In the genomic region with DNA sequence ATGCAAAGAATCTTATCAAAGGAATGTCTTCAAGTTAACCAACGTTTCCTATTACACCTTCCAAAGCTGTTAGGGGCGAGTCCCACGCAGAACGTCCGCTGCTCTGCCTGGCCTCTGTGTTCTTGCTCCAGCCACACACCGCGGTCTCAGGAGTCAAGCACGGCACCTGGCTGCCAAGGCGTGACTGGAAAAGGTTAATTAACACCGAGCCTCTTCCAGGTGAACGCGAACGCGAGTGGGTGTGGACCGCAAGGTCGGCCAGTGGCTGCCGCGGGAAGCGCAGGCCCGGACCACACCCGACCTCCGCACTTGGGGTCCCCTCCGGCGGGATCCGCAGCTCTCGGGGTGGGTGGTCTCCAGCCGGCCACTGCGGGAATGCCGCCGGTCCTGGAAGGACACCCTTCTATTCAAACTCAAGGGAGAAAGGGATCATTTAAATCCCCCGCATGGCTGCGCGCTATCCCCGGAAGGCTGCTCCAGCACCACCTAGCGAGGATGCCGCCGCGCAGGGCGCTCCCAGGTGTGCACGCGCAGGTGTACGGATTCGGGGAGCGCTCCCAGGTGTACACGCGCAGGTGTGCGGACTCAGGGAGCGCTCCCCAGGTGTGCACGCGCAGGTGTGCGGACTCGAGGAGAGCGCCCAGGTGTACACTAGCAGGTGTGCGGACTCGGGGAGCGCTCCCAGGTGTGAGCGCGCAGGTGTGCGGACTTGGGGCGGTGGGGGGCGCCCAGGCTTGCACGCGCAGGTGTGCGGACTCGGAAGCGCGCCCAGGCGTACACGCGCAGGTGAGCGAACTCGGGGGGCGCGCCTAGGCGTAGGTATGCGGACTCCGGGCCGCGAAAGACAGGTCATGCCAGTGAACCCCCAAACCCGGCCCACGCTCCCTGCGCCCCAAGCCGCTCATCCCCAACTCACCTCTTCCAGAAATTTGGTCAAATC, we compare ENCODE assay signal across 8 cellular contexts. TPM values are rescaled to one million over a fixed set of nuclear protein-coding genes. Genes with fewer than 3 reads are reported as not detected.
A peak's percentile ranks its signal among the peaks of the same experiment; 100 is the strongest.
DNase-seq lines count a peak whose midpoint lies in the region; ATAC-seq and TF ChIP-seq lines count a peak whose summit lies in the region.

No MANE protein-coding gene starts in this region.

- H3K4me1 ChIP-seq in CD8-positive, alpha-beta memory T cell (ENCODE audit: insufficient read depth, low read length), result peaks cover 12% of the 10 kb centered on the region
- H3K4me1 ChIP-seq in fibroblast of lung (ENCODE audit: control insufficient read depth, extremely low read depth, insufficient read depth, low read length) (peaks cover 2% of the 10 kb centered on the region), neutrophil (ENCODE audit: control insufficient read depth in 1 of 2, insufficient read depth in 1 of 2, low read depth in 1 of 2, low read length in 1 of 2) (peaks cover 15 to 16% of the 10 kb centered on the region in 2 experiments)

- H3K4me3 ChIP-seq in CD8-positive, alpha-beta memory T cell (ENCODE audit: low read length), result peak overlapping the region; percentile 95
- H3K4me3 ChIP-seq in fibroblast of lung (replicated peaks in 1 of 4; ENCODE audit: control extremely low read depth in 1 of 4, insufficient read depth in 1 of 4, low read depth in 3 of 4, low read length in 4 of 4) (peak overlapping the region; percentile 72 to 93 (median 93)), neutrophil (ENCODE audit: low read depth in 1 of 2, low read length in 1 of 2) (peak overlapping the region; percentile 80 to 84)

- CTCF ChIA-PET in CD8-positive, alpha-beta memory T cell (lab: Charles Lee), result no interaction called here
- CTCF ChIA-PET in WTC11 (lab: Charles Lee), result interaction anchor here (1.1 to 1.5 kb wide), 4 partner anchors 92 to 261 kb away, joined by 3 to 4 read pairs (median 3); no protein-coding TSS in a partner anchor

- H3K27me3 Mint-ChIP-seq in CD8-positive, alpha-beta memory T cell, result no peaks in the 10 kb centered on the region
- no peaks in the 10 kb centered on the region; the same call in 1 of the 2 replicates for H3K27me3 Mint-ChIP-seq in WTC11 (ENCODE audit: low read depth)

- peak overlapping the region; percentile 88 for H2AFZ ChIP-seq in fibroblast of lung (ENCODE audit: low read length)

- peaks cover 0 to 6% (median 5%) of the 10 kb centered on the region in 3 donors for H3K36me3 Mint-ChIP-seq in CD8-positive, alpha-beta memory T cell
- peaks cover 8% of the 10 kb centered on the region for H3K36me3 Mint-ChIP-seq in WTC11

- no peak for TF ChIP-seq CTCF in WTC11 (IDR thresholded peaks at IDR 0.05)
- peak in 1 of 2 donors; percentile 8 for TF ChIP-seq CTCF in fibroblast of lung (conservative IDR thresholded peaks at IDR 0.05 in 1 of 2, IDR thresholded peaks at IDR 0.05 in 1 of 2; ENCODE audit: low read depth in 1 of 2, low read length in 2 of 2)
- TF ChIP-seq CTCF in neutrophil (IDR thresholded peaks at IDR 0.05), result no peak

- peak in 4 of 5 donors; percentile 1 to 50 (median 21) for DNase-seq in CD8-positive, alpha-beta memory T cell
- DNase-seq in WTC11 (ENCODE audit: low spot score) (peak; percentile 77), fibroblast of lung (ENCODE audit: low read depth in 2 of 2) (no peak)

- peaks cover 16 to 25% (median 24%) of the 10 kb centered on the region in 3 donors for H3K4me1 Mint-ChIP-seq in CD8-positive, alpha-beta memory T cell
- peaks cover 36% of the 10 kb centered on the region for H3K4me1 Mint-ChIP-seq in WTC11

- H3K9me3 ChIP-seq in CD8-positive, alpha-beta memory T cell (ENCODE audit: low read length), result no peaks in the 10 kb centered on the region
- H3K9me3 ChIP-seq in fibroblast of lung (ENCODE audit: control insufficient read depth, insufficient read depth, low read depth, low read length) (no peaks in the 10 kb centered on the region), neutrophil (no peaks in the 10 kb centered on the region)

- peak overlapping the region; percentile 45 for H3K27ac ChIP-seq in CD8-positive, alpha-beta memory T cell (ENCODE audit: low read depth, low read length)
- H3K27ac ChIP-seq in fibroblast of lung (ENCODE audit: insufficient read depth, low read length) (no peak overlapping the region), neutrophil (no peak overlapping the region)

- peak overlapping the region in 6 of 8 donors; percentile 40 to 97 (median 94) for H3K27ac Mint-ChIP-seq in CD8-positive, alpha-beta memory T cell
- peak overlapping the region; percentile 95 for H3K27ac Mint-ChIP-seq in WTC11

- POLR2A ChIA-PET in CD8-positive, alpha-beta memory T cell (lab: Charles Lee), result no interaction called here
- POLR2A ChIA-PET in WTC11 (lab: Charles Lee), result no interaction called here

- peak overlapping the region; percentile 92 for H3K4me2 ChIP-seq in fibroblast of lung (ENCODE audit: extremely low read depth, insufficient read depth, low read length)

- H3K9me3 Mint-ChIP-seq in CD8-positive, alpha-beta memory T cell, result no peaks in the 10 kb centered on the region
- H3K9me3 Mint-ChIP-seq in WTC11, result no peaks in the 10 kb centered on the region

- H4K20me1 ChIP-seq in fibroblast of lung (ENCODE audit: control insufficient read depth, extremely low read depth, insufficient read depth, low read length), result no peaks in the 10 kb centered on the region

- ATAC-seq in HG03045 (IDR thresholded peaks at IDR 0.05; ENCODE audit: unreplicated experiment) (peak; percentile 1), WTC11 (peak; percentile 47), GM18868 (IDR thresholded peaks at IDR 0.05; ENCODE audit: unreplicated experiment) (no peak), GM18867 (IDR thresholded peaks at IDR 0.05; ENCODE audit: unreplicated experiment) (no peak), HG02970 (IDR thresholded peaks at IDR 0.05; ENCODE audit: low FRiP score, unreplicated experiment) (no peak)

- no peaks in the 10 kb centered on the region for H3K36me3 ChIP-seq in CD8-positive, alpha-beta memory T cell (ENCODE audit: insufficient read depth, low read length)
- no peaks in the 10 kb centered on the region for H3K36me3 ChIP-seq in fibroblast of lung (ENCODE audit: control insufficient read depth, insufficient read depth, low read length)
- no peaks in the 10 kb centered on the region for H3K36me3 ChIP-seq in neutrophil

- peak overlapping the region in 4 of 7 donors; percentile 60 to 99 (median 95) for H3K4me3 Mint-ChIP-seq in CD8-positive, alpha-beta memory T cell
- peak overlapping the region; percentile 94 for H3K4me3 Mint-ChIP-seq in WTC11

- H3K79me2 ChIP-seq in fibroblast of lung (ENCODE audit: control insufficient read depth, insufficient read depth, low read length), result no peaks in the 10 kb centered on the region

- H3K9ac ChIP-seq in fibroblast of lung (ENCODE audit: insufficient read depth, low read length), result peak overlapping the region; percentile 60

- H3K27me3 ChIP-seq in CD8-positive, alpha-beta memory T cell (ENCODE audit: insufficient read depth, low read length, poor library complexity, severe bottlenecking), result no peaks in the 10 kb centered on the region
- H3K27me3 ChIP-seq in fibroblast of lung (ENCODE audit: control insufficient read depth, insufficient read depth, low read length) (no peaks in the 10 kb centered on the region), neutrophil (peaks cover 22% of the 10 kb centered on the region)

TF ChIP-seq in WTC11, 78 proteins besides CTCF, POLR2A, EP300 and RAD21 (continues in another document):
- no peak for TF ChIP-seq TCF7 (CRISPR knock-in tag; IDR thresholded peaks at IDR 0.05; ENCODE audit: low read depth)
- TF ChIP-seq, protein P1, sequence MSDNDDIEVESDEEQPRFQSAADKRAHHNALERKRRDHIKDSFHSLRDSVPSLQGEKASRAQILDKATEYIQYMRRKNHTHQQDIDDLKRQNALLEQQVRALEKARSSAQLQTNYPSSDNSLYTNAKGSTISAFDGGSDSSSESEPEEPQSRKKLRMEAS (CRISPR knock-in tag; IDR thresholded peaks at IDR 0.05), result peak; percentile 80
- TF ChIP-seq, protein P2, sequence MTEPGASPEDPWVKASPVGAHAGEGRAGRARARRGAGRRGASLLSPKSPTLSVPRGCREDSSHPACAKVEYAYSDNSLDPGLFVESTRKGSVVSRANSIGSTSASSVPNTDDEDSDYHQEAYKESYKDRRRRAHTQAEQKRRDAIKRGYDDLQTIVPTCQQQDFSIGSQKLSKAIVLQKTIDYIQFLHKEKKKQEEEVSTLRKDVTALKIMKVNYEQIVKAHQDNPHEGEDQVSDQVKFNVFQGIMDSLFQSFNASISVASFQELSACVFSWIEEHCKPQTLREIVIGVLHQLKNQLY (CRISPR knock-in tag; IDR thresholded peaks at IDR 0.05), result 0 out of 2 replicates have a peak, but pooled peaks have one; percentile 44
- TF ChIP-seq NR2C2 (CRISPR knock-in tag; IDR thresholded peaks at IDR 0.05), result no peak
- TF ChIP-seq ZNF219 (CRISPR knock-in tag; IDR thresholded peaks at IDR 0.05; ENCODE audit: borderline replicate concordance), result peak; percentile 82; the same call in 1 of the 2 replicates
- 0 out of 2 replicates have a peak, but pooled peaks have one; percentile 40 for TF ChIP-seq ZNF317 (CRISPR knock-in tag; IDR thresholded peaks at IDR 0.05; ENCODE audit: borderline replicate concordance, low read depth)
- TF ChIP-seq KAT7 (CRISPR knock-in tag; IDR thresholded peaks at IDR 0.05; ENCODE audit: borderline replicate concordance), result 0 out of 2 replicates have a peak, but pooled peaks have one; percentile 18
- no peak for TF ChIP-seq FOXK1 (CRISPR knock-in tag; IDR thresholded peaks at IDR 0.05)
- TF ChIP-seq CREB1 (CRISPR knock-in tag; IDR thresholded peaks at IDR 0.05), result 0 out of 2 replicates have a peak, but pooled peaks have one; percentile 51
- TF ChIP-seq, protein P3, sequence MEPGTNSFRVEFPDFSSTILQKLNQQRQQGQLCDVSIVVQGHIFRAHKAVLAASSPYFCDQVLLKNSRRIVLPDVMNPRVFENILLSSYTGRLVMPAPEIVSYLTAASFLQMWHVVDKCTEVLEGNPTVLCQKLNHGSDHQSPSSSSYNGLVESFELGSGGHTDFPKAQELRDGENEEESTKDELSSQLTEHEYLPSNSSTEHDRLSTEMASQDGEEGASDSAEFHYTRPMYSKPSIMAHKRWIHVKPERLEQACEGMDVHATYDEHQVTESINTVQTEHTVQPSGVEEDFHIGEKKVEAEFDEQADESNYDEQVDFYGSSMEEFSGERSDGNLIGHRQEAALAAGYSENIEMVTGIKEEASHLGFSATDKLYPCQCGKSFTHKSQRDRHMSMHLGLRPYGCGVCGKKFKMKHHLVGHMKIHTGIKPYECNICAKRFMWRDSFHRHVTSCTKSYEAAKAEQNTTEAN (CRISPR knock-in tag; IDR thresholded peaks at IDR 0.05), result peak; percentile 100

RNA-seq across cellular contexts. Expression of gene CYB5A, which starts 0.7 kb away (rescaled TPM):
- total RNA-seq in CD8-positive, alpha-beta memory T cell, result 10 to 100 TPM; 70.3 to 77.7 TPM
- polyA plus RNA-seq in CD8-positive, alpha-beta memory T cell, result 87.8 TPM
- 127 to 170 TPM (median 159 TPM) in 3 replicates for total RNA-seq in WTC11 (2021)
- 63.4 and 113 TPM in 2 replicates for total RNA-seq in fibroblast of lung
- polyA plus RNA-seq in fibroblast of lung, result 111 and 150 TPM in 2 replicates
- 82.3 and 110 TPM in 2 replicates for polyA plus RNA-seq in fibroblast of lung (2012)
- 12.0 and 13.7 TPM in 2 replicates for polyA minus RNA-seq in fibroblast of lung (ENCODE audit: low replicate concordance)

RNA-seq across cellular contexts. Expression of gene C18orf63, which starts 24.5 kb away (rescaled TPM):
- total RNA-seq in CD8-positive, alpha-beta memory T cell, result not detected
- polyA plus RNA-seq in CD8-positive, alpha-beta memory T cell, result not detected
- not detected in 3 replicates for total RNA-seq in WTC11 (2021)
- not detected in 2 replicates for total RNA-seq in fibroblast of lung
- polyA plus RNA-seq in fibroblast of lung, result not detected in 2 replicates
- not detected in 2 replicates for polyA plus RNA-seq in fibroblast of lung (2012)
- not detected in 2 replicates for polyA minus RNA-seq in fibroblast of lung (ENCODE audit: low replicate concordance)

Comparison
In these comparisons a context has a peak if more than half of its experiments do, and no peak if none do; other contexts are left out.
1. DNase-seq: peak in CD8-positive, alpha-beta memory T cell (4 of 5) and WTC11 (single experiment); none in fibroblast of lung (0 of 2).
2. ATAC-seq: peak in HG03045 (single experiment) and WTC11 (single experiment); none in GM18868 (single experiment), GM18867 (single experiment) and HG02970 (single experiment).
3. Peak in every context shown above with its lines, with median percentiles within 50 percentile points of each other: H3K4me3 ChIP-seq.